Comparison of ENCODE assay signal across 12 cellular contexts in genomic region chr7:77453531-77453930, GRCh38. TPM values are rescaled to one million over a fixed set of nuclear protein-coding genes. Genes with fewer than 3 reads are reported as not detected.
A peak's percentile ranks its signal among the peaks of the same experiment; 100 is the strongest.
DNase-seq lines count a peak whose midpoint lies in the region; ATAC-seq and TF ChIP-seq lines count a peak whose summit lies in the region.
"Had no signal": no experiment of that assay in that cellular context is flagged by ENCODE, and none has a peak within 500 bp of the region (broad histone marks: within the 10 kb centered on the region; RNA-seq: fewer than 3 reads in every experiment).

No MANE protein-coding gene starts in this region.

- ATAC-seq in GM21528 (IDR thresholded peaks at IDR 0.05; ENCODE audit: low FRiP score, unreplicated experiment), result no peak
- ATAC-seq: HCT116 had no signal

- 13% methylated on average over 2 of the region's 2 CpGs for WGBS in mammary epithelial cell (ENCODE audit: low coverage, missing lambda C conversion rate)

- no peaks in the 10 kb centered on the region for H3K36me3 ChIP-seq in mammary epithelial cell (ENCODE audit: insufficient read depth, low read length)

- dilution Hi-C loops in mammary epithelial cell (cut with HindIII; ENCODE audit: low sequenced_read_pairs), result no loop called here

- no peak overlapping the region for H3K27ac ChIP-seq in mammary epithelial cell (ENCODE audit: insufficient read depth, low read depth, low read length)
- peak overlapping the region; percentile 50 for H3K27ac ChIP-seq in layer of hippocampus (ENCODE audit: low read depth, low read length)

- CTCF ChIA-PET in mammary epithelial cell (lab: Charles Lee; ENCODE audit: low non-redundant PET), result no interaction called here

- peaks cover 3% of the 10 kb centered on the region for H3K4me1 ChIP-seq in mammary epithelial cell (ENCODE audit: insufficient read depth, low read length)

- BruUV-seq in mammary epithelial cell (replicated peaks; lab: Mats Ljungman, UMichigan), result no TSS peak

- TF ChIP-seq CTCF in mammary epithelial cell (conservative IDR thresholded peaks at IDR 0.05 in 1 of 2, IDR thresholded peaks at IDR 0.05 in 1 of 2; ENCODE audit: extremely low read depth in 1 of 2, insufficient read depth in 1 of 2, low read depth in 1 of 2, low read length in 2 of 2), result no peak

- H3K79me2 ChIP-seq in mammary epithelial cell (ENCODE audit: insufficient read depth, low read length), result no peaks in the 10 kb centered on the region

- no peaks in the 10 kb centered on the region for H4K20me1 ChIP-seq in mammary epithelial cell (ENCODE audit: insufficient read depth, low read length)

- H3K9ac ChIP-seq in mammary epithelial cell (ENCODE audit: insufficient read depth, low read length), result no peak overlapping the region

- DNase-seq in MV-4-11 (lab: John Stamatoyannopoulos, UW), result peak; percentile 57
- DNase-seq in mammary epithelial cell, result peak; percentile 23
- DNase-seq in stromal cell of bone marrow (ENCODE audit: low read depth), result peak; percentile 61
- DNase-seq in stimulated activated CD4-positive, alpha-beta T cell treated with anti-CD3 and anti-CD28 coated beads, Interleukin-4, amount 100 ng/mL, for 4 hours, result no peak
- no peak for DNase-seq in HUDEP-2 (lab: John Stamatoyannopoulos, UW; ENCODE audit: unreplicated experiment in 76 of 76)
- DNase-seq: activated T-cell treated with anti-CD3 and anti-CD28 coated beads, Interleukin-2, amount 50 U/mL, for 1 hour; glutamatergic neuron; NCI-H1092; stimulated activated naive CD4-positive, alpha-beta T cell treated with Interleukin-2 at 50 U/mL for 16 hours had no signal

- in situ Hi-C loops in mammary epithelial cell (cut with MboI; ENCODE audit: low sequenced_read_pairs in 2 of 2), result no loop called here

- H3K27me3 ChIP-seq in mammary epithelial cell (ENCODE audit: insufficient read depth, low read length) (no peaks in the 10 kb centered on the region), layer of hippocampus (ENCODE audit: control insufficient read depth, insufficient read depth, low read length) (no peaks in the 10 kb centered on the region)

- no peaks in the 10 kb centered on the region for H3K9me3 ChIP-seq in mammary epithelial cell (replicated peaks; ENCODE audit: insufficient read depth, low read length)

- H3K4me3 ChIP-seq in mammary epithelial cell (replicated peaks in 1 of 3; ENCODE audit: insufficient read depth in 1 of 3, low read depth in 2 of 3, low read length in 3 of 3), result no peak overlapping the region

- H3K4me2 ChIP-seq in mammary epithelial cell (ENCODE audit: insufficient read depth, low read depth, low read length), result no peak overlapping the region

- H2AFZ ChIP-seq in mammary epithelial cell (ENCODE audit: low read depth, low read length), result peak overlapping the region; percentile 59

- intact Hi-C loops in mammary epithelial cell (cut with micrococcal nuclease), result no loop called here

RNA-seq across cellular contexts. Expression of gene GSAP, which starts 37.4 kb away (rescaled TPM):
- total RNA-seq in mammary epithelial cell, result 10 to 100 TPM in 1 of 2 donors, 1 to 10 TPM in 1; 7.9 to 10.3 TPM
- 2.6 TPM for polyA plus RNA-seq in mammary epithelial cell
- not detected for polyA minus RNA-seq in mammary epithelial cell

Comparison
In these comparisons a context has a peak if more than half of its experiments do, and no peak if none do; other contexts are left out.
1. DNase-seq: peak in MV-4-11 (single experiment), mammary epithelial cell (single experiment) and stromal cell of bone marrow (single experiment); none in stimulated activated CD4-positive, alpha-beta T cell treated with anti-CD3 and anti-CD28 coated beads, Interleukin-4, amount 100 ng/mL, for 4 hours (0 of 2) and HUDEP-2 (0 of 76).